Comparison of ENCODE assay signal across 27 cellular contexts in the genomic region with DNA sequence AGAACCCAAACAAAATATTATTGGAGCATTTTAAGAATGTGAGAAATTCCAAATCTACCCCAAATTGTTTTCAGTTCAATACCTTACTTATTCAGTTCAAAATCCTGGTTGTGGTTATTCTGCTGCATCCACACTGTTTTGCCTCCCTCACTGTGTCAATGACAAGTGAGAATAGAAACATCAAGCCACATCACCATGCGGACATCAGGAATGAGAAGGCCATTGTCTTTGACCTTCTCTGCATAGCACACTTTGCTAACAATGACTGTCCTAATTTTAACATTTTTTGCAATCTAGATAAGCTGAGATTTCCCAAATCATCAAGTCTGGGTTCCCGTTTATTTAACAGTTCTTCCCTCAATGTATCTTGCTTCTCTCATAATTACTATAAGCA.
"Had no signal": no experiment of that assay in that cellular context is flagged by ENCODE, and none has a peak within 500 bp of the region (broad histone marks: within the 10 kb centered on the region; RNA-seq: fewer than 3 reads in every experiment).

No MANE protein-coding gene starts in this region.

- H3K4me1 Mint-ChIP-seq: activated CD4-positive, alpha-beta T cell treated with anti-CD3 and anti-CD28 coated beads, Interleukin-2, amount 10 ng/mL, durations not matched to agents 7 days and 5 days had no signal

- H3K27me3 ChIP-seq: colonic mucosa, esophagus squamous epithelium, gastrocnemius medialis, heart left ventricle, sigmoid colon, stomach had no signal

- FAIRE-seq: islet of Langerhans had no signal

- H3K4me1 ChIP-seq: esophagus squamous epithelium, stomach had no signal

- DNase-seq: activated CD4-positive, alpha-beta T cell treated with anti-CD3 and anti-CD28 coated beads, Interleukin-2, amount 10 ng/mL, durations not matched to agents 7 days and 5 days; activated CD4-positive, CD25-positive, alpha-beta regulatory T cell treated with anti-CD3 and anti-CD28 coated beads, Interleukin-2, amount 50 U/mL, for 72 hours; activated CD8-positive, alpha-beta T cell treated with anti-CD3 and anti-CD28 coated beads, Interleukin-2, amount 10 ng/mL, durations not matched to agents 7 days and 5 days; activated gamma-delta T cell; activated naive CD4-positive, alpha-beta T cell treated with anti-CD3 and anti-CD28 coated beads, Interleukin-2, amount 50 U/mL, for 16 hours; activated naive CD8-positive, alpha-beta T cell treated with anti-CD3 and anti-CD28 coated beads, Interleukin-2, amount 50 U/mL, for 24 hours; central memory CD4-positive, alpha-beta T cell; colonic mucosa; esophagus squamous epithelium; gastrocnemius medialis; heart left ventricle; left cardiac atrium; mucosa of descending colon; occipital lobe; sigmoid colon; stimulated activated CD4-positive, alpha-beta T cell treated with anti-CD3 and anti-CD28 coated beads, Interleukin-15, amount 100 ng/mL, for 24 hours; stomach; WERI-Rb-1 had no signal

- H3K36me3 Mint-ChIP-seq: stimulated activated memory B cell treated with anti-CD40 and anti-IgM and Interleukin-4, amounts not matched to agents 10 μg/mL and 1 μg/mL and 100 μg/mL, for 72 hours had no signal

- H3K9me3 Mint-ChIP-seq: activated CD4-positive, alpha-beta T cell treated with anti-CD3 and anti-CD28 coated beads, Interleukin-2, amount 10 ng/mL, durations not matched to agents 7 days and 5 days; activated naive CD8-positive, alpha-beta T cell treated with anti-CD3 and anti-CD28 coated beads, Interleukin-2, amount 50 U/mL, for 24 hours; activated T-helper 1 cell treated with anti-CD3 and anti-CD28 coated beads, Interleukin-12 subunit alpha, Interleukin-12 subunit beta, Interleukin-2, Interleukin-4 antibody, amounts not matched to agents 30 ng/mL and 10 ng/mL and 1 ng/mL, durations not matched to agents 14 hours and 24 hours and 36 hours; memory B cell; stimulated activated memory B cell treated with anti-CD40 and anti-IgM and Interleukin-4, amounts not matched to agents 10 μg/mL and 1 μg/mL and 100 μg/mL, for 72 hours; T-helper 2 cell treated with Interferon-gamma antibody and Interleukin-4, amounts not matched to agents 5 μg/mL and 100 μg/mL, for 36 hours; type B pancreatic cell had no signal

- H3K9me3 ChIP-seq: colonic mucosa, esophagus squamous epithelium, gastrocnemius medialis, heart left ventricle, mucosa of descending colon, sigmoid colon, stomach, thoracic aorta had no signal

- H3K36me3 ChIP-seq: colonic mucosa, esophagus squamous epithelium, gastrocnemius medialis, heart left ventricle, sigmoid colon, stomach, thoracic aorta, WERI-Rb-1 had no signal

- H3K4me3 ChIP-seq: colonic mucosa, esophagus squamous epithelium, gastrocnemius medialis, heart left ventricle, mucosa of descending colon, sigmoid colon, smooth muscle cell, stomach, thoracic aorta had no signal

- H3K27me3 Mint-ChIP-seq: activated naive CD8-positive, alpha-beta T cell treated with anti-CD3 and anti-CD28 coated beads, Interleukin-2, amount 50 U/mL, for 24 hours; brain; memory B cell; stimulated activated memory B cell treated with anti-CD40 and anti-IgM and Interleukin-4, amounts not matched to agents 10 μg/mL and 1 μg/mL and 100 μg/mL, for 72 hours; type B pancreatic cell had no signal

- H3K27ac Mint-ChIP-seq: activated CD4-positive, alpha-beta T cell treated with anti-CD3 and anti-CD28 coated beads, Interleukin-2, amount 10 ng/mL, durations not matched to agents 7 days and 5 days; activated CD8-positive, alpha-beta T cell treated with anti-CD3 and anti-CD28 coated beads, Interleukin-2, amount 10 ng/mL, durations not matched to agents 7 days and 5 days; activated naive CD8-positive, alpha-beta T cell treated with anti-CD3 and anti-CD28 coated beads, Interleukin-2, amount 50 U/mL, for 24 hours; activated T-helper 1 cell treated with anti-CD3 and anti-CD28 coated beads, Interleukin-12 subunit alpha, Interleukin-12 subunit beta, Interleukin-2, Interleukin-4 antibody, amounts not matched to agents 30 ng/mL and 10 ng/mL and 1 ng/mL, durations not matched to agents 14 hours and 24 hours and 36 hours; memory B cell; stimulated activated memory B cell treated with anti-CD40 and anti-IgM and Interleukin-4, amounts not matched to agents 10 μg/mL and 1 μg/mL and 100 μg/mL, for 72 hours; T-helper 2 cell treated with Interferon-gamma antibody and Interleukin-4, amounts not matched to agents 5 μg/mL and 100 μg/mL, for 36 hours; type B pancreatic cell had no signal

- H3K4me3 Mint-ChIP-seq: activated CD4-positive, alpha-beta T cell treated with anti-CD3 and anti-CD28 coated beads, Interleukin-2, amount 10 ng/mL, durations not matched to agents 7 days and 5 days; activated CD8-positive, alpha-beta T cell treated with anti-CD3 and anti-CD28 coated beads, Interleukin-2, amount 10 ng/mL, durations not matched to agents 7 days and 5 days; activated naive CD8-positive, alpha-beta T cell treated with anti-CD3 and anti-CD28 coated beads, Interleukin-2, amount 50 U/mL, for 24 hours; activated T-helper 1 cell treated with anti-CD3 and anti-CD28 coated beads, Interleukin-12 subunit alpha, Interleukin-12 subunit beta, Interleukin-2, Interleukin-4 antibody, amounts not matched to agents 30 ng/mL and 10 ng/mL and 1 ng/mL, durations not matched to agents 14 hours and 24 hours and 36 hours; memory B cell; stimulated activated memory B cell treated with anti-CD40 and anti-IgM and Interleukin-4, amounts not matched to agents 10 μg/mL and 1 μg/mL and 100 μg/mL, for 72 hours; T-helper 2 cell treated with Interferon-gamma antibody and Interleukin-4, amounts not matched to agents 5 μg/mL and 100 μg/mL, for 36 hours; type B pancreatic cell had no signal

- H3K27ac ChIP-seq: colonic mucosa, esophagus squamous epithelium, gastrocnemius medialis, heart left ventricle, sigmoid colon, stomach, thoracic aorta, WERI-Rb-1 had no signal
